Comparison of ENCODE assay signal across 1 cellular context in genomic region chr1:45326627-45327591, GRCh38.
TF ChIP-seq lines count a peak whose summit lies in the region.

HPDL (plus strand) TSS chr1:45326895; CDS start chr1:45327149, 254 bp downstream.

TF ChIP-seq in H1, 55 proteins besides CTCF, POLR2A, EP300 and RAD21:
- peak; percentile 94 for TF ChIP-seq MAX (IDR thresholded peaks at IDR 0.05)
- no peak for TF ChIP-seq CBX8 (IDR thresholded peaks at IDR 0.05; ENCODE audit: borderline replicate concordance, low read depth, low read length)
- peak; percentile 41; the same call in 1 of the 2 replicates for TF ChIP-seq EGR1 (IDR thresholded peaks at IDR 0.05; ENCODE audit: borderline replicate concordance, low read depth, low read length)
- TF ChIP-seq JUN (IDR thresholded peaks at IDR 0.05; ENCODE audit: low read depth, low read length): no peak
- no peak for TF ChIP-seq SAP30 (IDR thresholded peaks at IDR 0.05; ENCODE audit: insufficient read depth, insufficient replicate concordance, low read length)
- no peak for TF ChIP-seq SIX5 (IDR thresholded peaks at IDR 0.05; ENCODE audit: low read depth, low read length)
- no peak for TF ChIP-seq CBX5 (IDR thresholded peaks at IDR 0.05; ENCODE audit: low read depth, low read length)
- no peak for TF ChIP-seq FOSL1 (IDR thresholded peaks at IDR 0.05; ENCODE audit: insufficient read depth, low read depth, low read length)
- TF ChIP-seq KDM4A (IDR thresholded peaks at IDR 0.05; ENCODE audit: low read depth, low read length, severe bottlenecking): peak; percentile 29
- no peak for TF ChIP-seq NANOG (IDR thresholded peaks at IDR 0.05; ENCODE audit: insufficient read depth, low read depth, low read length, poor library complexity, severe bottlenecking)
- no peak for TF ChIP-seq RFX5 (IDR thresholded peaks at IDR 0.05; ENCODE audit: borderline replicate concordance, low read depth, low read length)
- peak; percentile 99 for TF ChIP-seq TAF1 (IDR thresholded peaks at IDR 0.05; ENCODE audit: low read depth, low read length)
- TF ChIP-seq USF2 (IDR thresholded peaks at IDR 0.05; ENCODE audit: low read length): peak; percentile 59
- peak; percentile 75 to 92; a peak in 3 of 4 replicates for TF ChIP-seq SIN3A (conservative IDR thresholded peaks at IDR 0.05 in 1 of 2, IDR thresholded peaks at IDR 0.05 in 1 of 2; ENCODE audit: low read depth in 1 of 2, low read length in 2 of 2)
- TF ChIP-seq RNF2 (IDR thresholded peaks at IDR 0.05; ENCODE audit: borderline replicate concordance, low read depth, low read length, missing control alignments, poor library complexity, severe bottlenecking): peak; percentile 33
- 0 out of 2 replicates have a peak, but pooled peaks have one; percentile 39 for TF ChIP-seq TCF12 (IDR thresholded peaks at IDR 0.05; ENCODE audit: low read depth, low read length)
- peak; percentile 84 for TF ChIP-seq YY1 (IDR thresholded peaks at IDR 0.05; ENCODE audit: low read depth, low read length)
- peak; percentile 96 for TF ChIP-seq TAF7 (optimal IDR thresholded peaks at IDR 0.05; ENCODE audit: borderline replicate concordance, low read depth, low read length)
- no peak for TF ChIP-seq BACH1 (IDR thresholded peaks at IDR 0.05; ENCODE audit: low read length)
- peak; percentile 80 for TF ChIP-seq PHF8 (conservative IDR thresholded peaks at IDR 0.05; ENCODE audit: low read depth, low read length)
- peak; percentile 45; the same call in 1 of the 2 replicates for TF ChIP-seq RBBP5 (IDR thresholded peaks at IDR 0.05; ENCODE audit: borderline replicate concordance, low read depth, low read length)
- TF ChIP-seq KDM1A (IDR thresholded peaks at IDR 0.05; ENCODE audit: borderline replicate concordance, low read length): peak; percentile 17; the same call in 1 of the 2 replicates
- peak; percentile 79 for TF ChIP-seq SP1 (IDR thresholded peaks at IDR 0.05; ENCODE audit: low read depth, low read length)
- TF ChIP-seq CHD2 (IDR thresholded peaks at IDR 0.05; ENCODE audit: low read length): peak; percentile 65
- TF ChIP-seq EZH2 (IDR thresholded peaks at IDR 0.05; ENCODE audit: low read depth, low read length, severe bottlenecking): no peak
- no peak for TF ChIP-seq ZNF274 (IDR thresholded peaks at IDR 0.05; ENCODE audit: borderline replicate concordance, extremely low read depth, low read length)
- TF ChIP-seq CREB1 (IDR thresholded peaks at IDR 0.05): peak; percentile 67
- TF ChIP-seq TBP (IDR thresholded peaks at IDR 0.05; ENCODE audit: low read depth, low read length): peak; percentile 94
- TF ChIP-seq GTF2F1 (IDR thresholded peaks at IDR 0.05; ENCODE audit: borderline replicate concordance, low read depth, low read length): 0 out of 2 replicates have a peak, but pooled peaks have one; percentile 39
- no peak for TF ChIP-seq ATF3 (IDR thresholded peaks at IDR 0.05; ENCODE audit: insufficient read depth, low read depth, low read length)
- TF ChIP-seq NRF1 (IDR thresholded peaks at IDR 0.05; ENCODE audit: low read depth, low read length): no peak
- TF ChIP-seq E2F6 (IDR thresholded peaks at IDR 0.05): peak; percentile 80
- TF ChIP-seq CEBPB (IDR thresholded peaks at IDR 0.05; ENCODE audit: low read depth, low read length): no peak
- TF ChIP-seq CTBP2 (IDR thresholded peaks at IDR 0.05; ENCODE audit: borderline replicate concordance, insufficient read depth, insufficient read length, low read length): no peak
- TF ChIP-seq ASH2L (IDR thresholded peaks at IDR 0.05; ENCODE audit: low read length): peak; percentile 83
- no peak for TF ChIP-seq CHD1 (IDR thresholded peaks at IDR 0.05; ENCODE audit: low read depth, low read length)
- TF ChIP-seq CHD7 (IDR thresholded peaks at IDR 0.05; ENCODE audit: insufficient replicate concordance, low read length): no peak
- peak in 1 of 2 experiments; percentile 76; a peak in 1 of 4 replicates for TF ChIP-seq HDAC2 (IDR thresholded peaks at IDR 0.05; ENCODE audit: borderline replicate concordance in 1 of 2, low read depth in 2 of 2, low read length in 2 of 2)
- peak; percentile 56; the same call in 1 of the 2 replicates for TF ChIP-seq ATF2 (IDR thresholded peaks at IDR 0.05; ENCODE audit: low read length)
- TF ChIP-seq SP2 (IDR thresholded peaks at IDR 0.05; ENCODE audit: low read length): no peak
- no peak for TF ChIP-seq SP4 (IDR thresholded peaks at IDR 0.05; ENCODE audit: low read length)
- no peak for TF ChIP-seq SUZ12 (IDR thresholded peaks at IDR 0.05; ENCODE audit: low read length)
- TF ChIP-seq POLR2AphosphoS5 (IDR thresholded peaks at IDR 0.05; ENCODE audit: low read depth, low read length): peak; percentile 99
- no peak for TF ChIP-seq RXRA (IDR thresholded peaks at IDR 0.05; ENCODE audit: insufficient read depth, low read depth, low read length)
- TF ChIP-seq GABPA (IDR thresholded peaks at IDR 0.05; ENCODE audit: borderline replicate concordance, insufficient read depth, low read length): peak; percentile 49; the same call in 1 of the 2 replicates
